34 cellular contexts compared by ENCODE assay signal in genomic region chr6:93902517-93902916, GRCh38.
"Had no signal": no experiment of that assay in that cellular context is flagged by ENCODE, and none has a peak within 500 bp of the region (broad histone marks: within the 10 kb centered on the region; RNA-seq: fewer than 3 reads in every experiment).

No MANE protein-coding gene starts in this region.

- H3K36me3 ChIP-seq: MG63 had no signal

- H3K9ac ChIP-seq: KMS-11 had no signal

- H3K9me3 ChIP-seq: MG63 had no signal

- H3K27me3 ChIP-seq: MG63 had no signal

- H3K27ac ChIP-seq: KMS-11 had no signal

- H3K4me3 ChIP-seq: MG63 had no signal

- DNase-seq: Karpas-422, Kasumi-1, KBM-7, KG1, MG63, MM.1S, MV-4-11, NCI-H1048, NCI-H1092, NCI-H1092 treated with DMSO at 0.1 percent for 48 hours, NCI-H1105, NCI-H1105 treated with DMSO at 0.1 percent for 48 hours, NCI-H1417 treated with DMSO at 0.1 percent for 48 hours, NCI-H1436, NCI-H1436 treated with DMSO at 0.1 percent for 48 hours, NCI-H146, NCI-H1694, NCI-H1694 treated with DMSO at 0.1 percent for 48 hours, NCI-H187, NCI-H187 treated with DMSO at 0.1 percent for 48 hours, NCI-H1930, NCI-H2029, NCI-H2029 treated with DMSO at 0.1 percent for 48 hours, NCI-H2081, NCI-H2081 treated with DMSO at 0.1 percent for 48 hours, NCI-H2107, NCI-H2171, NCI-H2171 treated with DMSO at 0.1 percent for 48 hours, NCI-H2227 treated with DMSO at 0.1 percent for 48 hours, NCI-H226, NCI-H345, NCI-H446, NCI-H446 treated with DMSO at 0.1 percent for 48 hours had no signal
